Comparison of ENCODE assay signal across 1 cellular context in genomic region chr12:4276524-4277204, GRCh38.
TF ChIP-seq lines count a peak whose summit lies in the region.

No MANE protein-coding gene starts in this region.

TF ChIP-seq in IMR-90, 13 proteins besides CTCF, POLR2A, EP300 and RAD21 (continued from another document):
- TF ChIP-seq, protein P1, sequence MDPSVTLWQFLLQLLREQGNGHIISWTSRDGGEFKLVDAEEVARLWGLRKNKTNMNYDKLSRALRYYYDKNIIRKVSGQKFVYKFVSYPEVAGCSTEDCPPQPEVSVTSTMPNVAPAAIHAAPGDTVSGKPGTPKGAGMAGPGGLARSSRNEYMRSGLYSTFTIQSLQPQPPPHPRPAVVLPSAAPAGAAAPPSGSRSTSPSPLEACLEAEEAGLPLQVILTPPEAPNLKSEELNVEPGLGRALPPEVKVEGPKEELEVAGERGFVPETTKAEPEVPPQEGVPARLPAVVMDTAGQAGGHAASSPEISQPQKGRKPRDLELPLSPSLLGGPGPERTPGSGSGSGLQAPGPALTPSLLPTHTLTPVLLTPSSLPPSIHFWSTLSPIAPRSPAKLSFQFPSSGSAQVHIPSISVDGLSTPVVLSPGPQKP (IDR thresholded peaks at IDR 0.05; ENCODE audit: borderline replicate concordance, low read depth, low read length) = no peak
- TF ChIP-seq CEBPB (IDR thresholded peaks at IDR 0.05; ENCODE audit: low read depth, low read length) = no peak
- TF ChIP-seq MAZ (IDR thresholded peaks at IDR 0.05; ENCODE audit: borderline replicate concordance, low read depth, low read length) = peak; percentile 82
- TF ChIP-seq RFX5 (IDR thresholded peaks at IDR 0.05; ENCODE audit: low read depth, low read length) = no peak
- TF ChIP-seq SMC3 (IDR thresholded peaks at IDR 0.05; ENCODE audit: low read depth, low read length) = peak; percentile 82
- TF ChIP-seq, protein P2, sequence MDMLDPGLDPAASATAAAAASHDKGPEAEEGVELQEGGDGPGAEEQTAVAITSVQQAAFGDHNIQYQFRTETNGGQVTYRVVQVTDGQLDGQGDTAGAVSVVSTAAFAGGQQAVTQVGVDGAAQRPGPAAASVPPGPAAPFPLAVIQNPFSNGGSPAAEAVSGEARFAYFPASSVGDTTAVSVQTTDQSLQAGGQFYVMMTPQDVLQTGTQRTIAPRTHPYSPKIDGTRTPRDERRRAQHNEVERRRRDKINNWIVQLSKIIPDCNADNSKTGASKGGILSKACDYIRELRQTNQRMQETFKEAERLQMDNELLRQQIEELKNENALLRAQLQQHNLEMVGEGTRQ (IDR thresholded peaks at IDR 0.05; ENCODE audit: low read depth, low read length) = no peak
